8 cellular contexts compared by ENCODE assay signal in the genomic region with DNA sequence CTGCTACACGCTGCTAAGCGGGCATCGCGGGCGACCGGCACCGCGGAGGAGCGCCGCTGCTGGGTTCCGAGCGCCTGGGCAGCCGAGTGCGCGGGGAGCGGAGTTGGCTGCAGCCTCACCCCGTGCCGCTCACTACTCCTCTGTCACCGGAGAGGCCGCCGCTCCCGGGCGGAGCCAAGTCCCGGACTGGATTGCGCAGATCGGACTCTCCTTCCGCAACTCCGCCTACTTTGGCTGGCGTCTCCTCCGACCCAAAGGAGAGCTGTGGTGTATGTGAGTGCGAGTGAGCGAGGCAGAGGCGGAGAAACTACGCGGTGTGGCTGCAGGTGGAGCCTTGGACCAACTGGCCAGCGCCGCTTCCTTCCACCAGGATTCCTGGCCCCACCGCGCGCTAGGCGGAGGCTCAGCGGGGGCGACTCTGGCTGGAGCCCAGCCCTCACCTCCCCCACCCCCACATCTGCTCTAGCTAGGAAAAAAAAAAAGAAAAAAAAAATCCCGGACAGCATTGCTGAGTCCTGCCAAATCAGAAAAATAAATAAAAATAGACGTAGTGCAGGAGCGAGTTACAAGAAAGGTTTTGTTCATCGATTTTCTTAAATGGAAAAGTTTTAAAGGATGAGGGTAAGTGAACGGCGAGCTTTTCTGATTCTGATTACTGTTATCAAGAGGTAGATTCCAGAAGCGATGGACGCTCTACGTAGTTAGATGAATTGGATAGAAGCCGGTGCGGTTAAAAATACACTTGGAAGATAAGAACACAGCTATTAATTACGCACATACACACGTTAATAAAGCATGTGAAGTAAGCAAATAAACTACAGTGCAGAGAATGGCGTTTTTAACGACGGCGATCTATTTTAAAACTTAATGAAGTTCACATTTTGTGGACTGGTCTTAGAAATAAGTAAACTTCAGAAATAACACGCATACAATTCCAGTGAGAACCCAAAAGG. TPM values are rescaled to one million over a fixed set of nuclear protein-coding genes. Genes with fewer than 3 reads are reported as not detected.
DNase-seq lines count a peak whose midpoint lies in the region; ATAC-seq and TF ChIP-seq lines count a peak whose summit lies in the region.

A gene with protein sequence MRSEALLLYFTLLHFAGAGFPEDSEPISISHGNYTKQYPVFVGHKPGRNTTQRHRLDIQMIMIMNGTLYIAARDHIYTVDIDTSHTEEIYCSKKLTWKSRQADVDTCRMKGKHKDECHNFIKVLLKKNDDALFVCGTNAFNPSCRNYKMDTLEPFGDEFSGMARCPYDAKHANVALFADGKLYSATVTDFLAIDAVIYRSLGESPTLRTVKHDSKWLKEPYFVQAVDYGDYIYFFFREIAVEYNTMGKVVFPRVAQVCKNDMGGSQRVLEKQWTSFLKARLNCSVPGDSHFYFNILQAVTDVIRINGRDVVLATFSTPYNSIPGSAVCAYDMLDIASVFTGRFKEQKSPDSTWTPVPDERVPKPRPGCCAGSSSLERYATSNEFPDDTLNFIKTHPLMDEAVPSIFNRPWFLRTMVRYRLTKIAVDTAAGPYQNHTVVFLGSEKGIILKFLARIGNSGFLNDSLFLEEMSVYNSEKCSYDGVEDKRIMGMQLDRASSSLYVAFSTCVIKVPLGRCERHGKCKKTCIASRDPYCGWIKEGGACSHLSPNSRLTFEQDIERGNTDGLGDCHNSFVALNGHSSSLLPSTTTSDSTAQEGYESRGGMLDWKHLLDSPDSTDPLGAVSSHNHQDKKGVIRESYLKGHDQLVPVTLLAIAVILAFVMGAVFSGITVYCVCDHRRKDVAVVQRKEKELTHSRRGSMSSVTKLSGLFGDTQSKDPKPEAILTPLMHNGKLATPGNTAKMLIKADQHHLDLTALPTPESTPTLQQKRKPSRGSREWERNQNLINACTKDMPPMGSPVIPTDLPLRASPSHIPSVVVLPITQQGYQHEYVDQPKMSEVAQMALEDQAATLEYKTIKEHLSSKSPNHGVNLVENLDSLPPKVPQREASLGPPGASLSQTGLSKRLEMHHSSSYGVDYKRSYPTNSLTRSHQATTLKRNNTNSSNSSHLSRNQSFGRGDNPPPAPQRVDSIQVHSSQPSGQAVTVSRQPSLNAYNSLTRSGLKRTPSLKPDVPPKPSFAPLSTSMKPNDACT (minus strand): TSS at position 142 of the 953 bp plus-strand sequence. CDS start 69,879 bp downstream, outside the sequence.

- ATAC-seq in GM18519 (IDR thresholded peaks at IDR 0.05; ENCODE audit: low FRiP score, unreplicated experiment) (peak; percentile 58), HG02981 (IDR thresholded peaks at IDR 0.05; ENCODE audit: unreplicated experiment) (peak; percentile 44)

- peak within 1 kb of the TSS; percentile 99 for H3K4me3 Mint-ChIP-seq in endothelial cell (ENCODE audit: unreplicated experiment)

- TF ChIP-seq CTCF in endothelial cell (IDR thresholded peaks at IDR 0.05; ENCODE audit: unreplicated experiment): peak; percentile 34

- H3K36me3 Mint-ChIP-seq in endothelial cell (ENCODE audit: low read depth, unreplicated experiment): peaks cover 8% of the 10 kb centered on the region

- H3K4me1 Mint-ChIP-seq in endothelial cell (ENCODE audit: unreplicated experiment): peaks cover 26% of the 10 kb centered on the region

- H3K27ac Mint-ChIP-seq in endothelial cell (ENCODE audit: unreplicated experiment): peak within 1 kb of the TSS; percentile 91

- DNase-seq in AG08395 (ENCODE audit: low spot score): peak; percentile 85
- peak; percentile 79 to 88 for DNase-seq in NCI-H2081 (lab: John Stamatoyannopoulos, UW)
- peak; percentile 42 for DNase-seq in activated CD4-positive, CD25-positive, alpha-beta regulatory T cell treated with anti-CD3 and anti-CD28 coated beads, Interleukin-2, amount 50 U/mL, for 72 hours
- DNase-seq in endothelial cell (ENCODE audit: low spot score): peak; percentile 99
- DNase-seq in medulla oblongata (ENCODE audit: extremely low spot score): peak; percentile 94
- DNase-seq in stimulated activated CD8-positive, alpha-beta memory T cell treated with anti-CD3 and anti-CD28 coated beads, Interleukin-15, amount 100 ng/mL, for 24 hours (ENCODE audit: low read depth): peak; percentile 17

- no peaks in the 10 kb centered on the region for H3K9me3 Mint-ChIP-seq in endothelial cell (ENCODE audit: unreplicated experiment)

- peaks cover 20% of the 10 kb centered on the region for H3K27me3 Mint-ChIP-seq in endothelial cell (ENCODE audit: unreplicated experiment)

RNA-seq across cellular contexts. Expression of the gene that starts here (rescaled TPM):
- 180 TPM for total RNA-seq in endothelial cell (ENCODE audit: unreplicated experiment)

Comparison
In these comparisons a context has a peak if more than half of its experiments do, and no peak if none do; other contexts are left out.
1. Peak in every context shown above with its lines: DNase-seq and ATAC-seq.
2. DNase-seq: peak in every context shown above with its lines; median percentile 99 in endothelial cell; 94 in medulla oblongata; 85 in AG08395; 84 in NCI-H2081; 42 in activated CD4-positive, CD25-positive, alpha-beta regulatory T cell treated with anti-CD3 and anti-CD28 coated beads, Interleukin-2, amount 50 U/mL, for 72 hours; 17 in stimulated activated CD8-positive, alpha-beta memory T cell treated with anti-CD3 and anti-CD28 coated beads, Interleukin-15, amount 100 ng/mL, for 24 hours.